Comparison of ENCODE assay signal across 8 cellular contexts in the genomic region with DNA sequence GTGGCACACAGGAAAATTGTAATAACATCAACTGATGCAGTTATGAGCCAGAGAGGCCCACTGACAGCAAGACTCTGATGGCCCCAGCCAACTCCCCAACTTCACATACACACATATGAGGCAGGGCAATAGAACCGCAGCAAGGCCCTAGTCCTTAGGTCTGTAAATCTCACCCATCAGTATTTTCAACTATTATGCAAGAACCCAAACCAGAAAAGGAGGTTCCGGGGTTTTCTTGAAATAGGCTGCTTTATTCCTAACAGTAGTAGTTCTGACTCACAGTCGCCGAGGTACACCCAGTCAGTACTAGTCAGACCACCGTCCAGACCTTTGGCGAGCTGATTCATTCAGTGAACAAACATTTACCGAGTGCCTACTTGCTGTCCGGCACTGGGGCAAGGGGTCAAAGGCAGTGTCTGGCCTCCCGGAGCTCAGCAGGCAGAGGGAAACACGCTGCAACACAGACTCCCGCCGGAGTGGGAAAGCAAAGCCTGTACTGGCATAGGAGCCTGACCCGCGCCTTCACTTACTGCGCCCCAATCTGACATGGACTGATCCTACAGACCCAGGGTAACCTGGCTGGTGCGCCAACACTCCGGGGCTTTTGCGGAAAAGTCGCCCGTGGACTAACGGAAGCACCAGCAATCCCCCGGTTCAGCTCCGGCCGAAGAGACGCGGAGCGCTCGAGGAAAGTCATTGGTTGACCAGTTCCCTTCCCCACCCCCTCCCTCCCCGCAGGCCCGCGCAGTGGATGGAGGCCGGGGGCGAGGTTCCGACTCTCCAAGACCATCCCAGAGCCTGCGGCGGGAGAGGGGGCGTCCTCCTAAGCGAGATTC. TPM values are rescaled to one million over a fixed set of nuclear protein-coding genes. Genes with fewer than 3 reads are reported as not detected.
DNase-seq lines count a peak whose midpoint lies in the region; TF ChIP-seq lines count a peak whose summit lies in the region.

No MANE protein-coding gene starts in this region.

- H3K9me3 ChIP-seq in ectodermal cell (ENCODE audit: control insufficient read depth, low read length), result no peaks in the 10 kb centered on the region
- no peaks in the 10 kb centered on the region for H3K9me3 ChIP-seq in vagina

- H3K4me1 ChIP-seq in ectodermal cell (ENCODE audit: control insufficient read depth, insufficient read depth, low read length), result no peaks in the 10 kb centered on the region
- H3K4me1 ChIP-seq in vagina, result peaks cover 11% of the 10 kb centered on the region

- peak overlapping the region; percentile 30 for H3K4me3 ChIP-seq in AG09309 (ENCODE audit: control insufficient read depth, low read depth, low read length)
- H3K4me3 ChIP-seq in ectodermal cell (ENCODE audit: insufficient read depth, low read depth, low read length), result peak overlapping the region; percentile 64
- H3K4me3 ChIP-seq in vagina, result peak overlapping the region; percentile 55 to 63

- no peaks in the 10 kb centered on the region for H3K36me3 ChIP-seq in ectodermal cell (ENCODE audit: control insufficient read depth, insufficient read depth, low read length)
- no peaks in the 10 kb centered on the region for H3K36me3 ChIP-seq in vagina

- no peak overlapping the region for H3K4me3 Mint-ChIP-seq in osteocyte (ENCODE audit: unreplicated experiment)

- no peaks in the 10 kb centered on the region for H3K9me3 Mint-ChIP-seq in osteocyte (ENCODE audit: unreplicated experiment)

- 9 to 10% methylated on average over 38 of the region's 38 CpGs for WGBS in ectodermal cell, 2 experiments

- peaks cover 53% of the 10 kb centered on the region for H3K27me3 ChIP-seq in ectodermal cell (ENCODE audit: control insufficient read depth, insufficient read depth, low read length, poor library complexity, severe bottlenecking)
- H3K27me3 ChIP-seq in vagina, result no peaks in the 10 kb centered on the region

- TF ChIP-seq POLR2A in vagina (IDR thresholded peaks at IDR 0.05), result no peak

- no peak for TF ChIP-seq CTCF in AG09309 (IDR thresholded peaks at IDR 0.05; ENCODE audit: control insufficient read depth, insufficient read depth, low read depth, low read length, missing control alignments)
- no peak for TF ChIP-seq CTCF in vagina (IDR thresholded peaks at IDR 0.05)
- no peak for TF ChIP-seq CTCF in osteocyte (IDR thresholded peaks at IDR 0.05)

- H3K27ac ChIP-seq in ectodermal cell (ENCODE audit: insufficient read depth, low read depth, low read length, poor library complexity, severe bottlenecking) (no peak overlapping the region), vagina (peak overlapping the region; percentile 21)

- H3K36me3 Mint-ChIP-seq in osteocyte (ENCODE audit: unreplicated experiment), result peaks cover 1% of the 10 kb centered on the region

- intact Hi-C loops in vagina (cut with DNase I), result no loop called here

- no peak overlapping the region for H3K27ac Mint-ChIP-seq in osteocyte (ENCODE audit: unreplicated experiment)

- DNase-seq in AG09309 (ENCODE audit: low read depth) (peak; percentile 10), LoVo (ENCODE audit: low spot score) (peak; percentile 63), medulla oblongata (ENCODE audit: extremely low spot score) (peak; percentile 48), vagina (ENCODE audit: extremely low spot score in 2 of 2) (no peak), osteocyte (ENCODE audit: extremely low spot score, unreplicated experiment) (no peak)
- no peak for DNase-seq in stimulated activated CD4-positive, alpha-beta T cell treated with anti-CD3 and anti-CD28 coated beads, Interleukin-12 subunit alpha, Interleukin-12 subunit beta, amount 100 ng/mL, for 4 hours
- no peak for DNase-seq in activated CD4-positive, alpha-beta T cell treated with anti-CD3 and anti-CD28 coated beads, Interleukin-2, amount 50 U/mL, for 1 hour

- no peaks in the 10 kb centered on the region for H3K27me3 Mint-ChIP-seq in osteocyte (ENCODE audit: unreplicated experiment)

- peaks cover 7% of the 10 kb centered on the region for H3K4me1 Mint-ChIP-seq in osteocyte (ENCODE audit: unreplicated experiment)

RNA-seq across cellular contexts. Expression of gene PLEKHA7, which starts 1.3 kb away (rescaled TPM):
- polyA plus RNA-seq in ectodermal cell (2013, experiment 1 of 4), result 20.9 TPM
- polyA plus RNA-seq in ectodermal cell (2013, experiment 2 of 4), result 21.4 TPM
- polyA plus RNA-seq in ectodermal cell (2013, experiment 3 of 4), result 18.0 TPM
- polyA plus RNA-seq in ectodermal cell (2013, experiment 4 of 4), result 15.9 TPM
- total RNA-seq in vagina (45.9 TPM), osteocyte (14.9 and 15.6 TPM in 2 replicates)

Comparison
In these comparisons a context has a peak if more than half of its experiments do, and no peak if none do; other contexts are left out.
1. DNase-seq: peak in AG09309 (single experiment), LoVo (single experiment) and medulla oblongata (single experiment); none in vagina (0 of 2), stimulated activated CD4-positive, alpha-beta T cell treated with anti-CD3 and anti-CD28 coated beads, Interleukin-12 subunit alpha, Interleukin-12 subunit beta, amount 100 ng/mL, for 4 hours (single experiment), osteocyte (single experiment) and activated CD4-positive, alpha-beta T cell treated with anti-CD3 and anti-CD28 coated beads, Interleukin-2, amount 50 U/mL, for 1 hour (single experiment).
2. Peak in every context shown above with its lines, with median percentiles within 50 percentile points of each other: H3K4me3 ChIP-seq.